ENCODE assay signal across 2 cellular contexts in genomic region chr3:7543294-7543693, GRCh38.
TF ChIP-seq lines count a peak whose summit lies in the region.

No MANE protein-coding gene starts in this region.

TF ChIP-seq in SK-N-SH, 30 proteins besides CTCF, POLR2A, EP300 and RAD21 (continued from another document):
- TF ChIP-seq MAX (IDR thresholded peaks at IDR 0.05; ENCODE audit: low read depth) (no peak), RFX5 (IDR thresholded peaks at IDR 0.05; ENCODE audit: low read length) (no peak), TAF1 (IDR thresholded peaks at IDR 0.05; ENCODE audit: borderline replicate concordance, low read depth, low read length) (no peak), USF2 (IDR thresholded peaks at IDR 0.05; ENCODE audit: borderline replicate concordance, low read depth, low read length) (no peak), GATA2 (CRISPR knock-in tag; IDR thresholded peaks at IDR 0.05) (no peak), SMC3 (IDR thresholded peaks at IDR 0.05; ENCODE audit: low read depth, low read length) (no peak), ZBTB33 (IDR thresholded peaks at IDR 0.05; ENCODE audit: borderline replicate concordance, low read depth) (no peak)

TF ChIP-seq in SK-N-SH treated with all-trans-retinoic acid at 6 μM for 48 hours, 23 proteins besides CTCF, POLR2A, EP300 and RAD21 (continued from another document):
- no peak for TF ChIP-seq TOX (CRISPR knock-in tag; IDR thresholded peaks at IDR 0.05; ENCODE audit: borderline replicate concordance)
- no peak for TF ChIP-seq ISL1 (CRISPR knock-in tag; IDR thresholded peaks at IDR 0.05)
- TF ChIP-seq RARB (CRISPR knock-in tag; IDR thresholded peaks at IDR 0.05): no peak
- no peak for TF ChIP-seq SNAI2 (CRISPR knock-in tag; IDR thresholded peaks at IDR 0.05)
- TF ChIP-seq CSRNP3 (CRISPR knock-in tag; IDR thresholded peaks at IDR 0.05): no peak
